In the genomic region with DNA sequence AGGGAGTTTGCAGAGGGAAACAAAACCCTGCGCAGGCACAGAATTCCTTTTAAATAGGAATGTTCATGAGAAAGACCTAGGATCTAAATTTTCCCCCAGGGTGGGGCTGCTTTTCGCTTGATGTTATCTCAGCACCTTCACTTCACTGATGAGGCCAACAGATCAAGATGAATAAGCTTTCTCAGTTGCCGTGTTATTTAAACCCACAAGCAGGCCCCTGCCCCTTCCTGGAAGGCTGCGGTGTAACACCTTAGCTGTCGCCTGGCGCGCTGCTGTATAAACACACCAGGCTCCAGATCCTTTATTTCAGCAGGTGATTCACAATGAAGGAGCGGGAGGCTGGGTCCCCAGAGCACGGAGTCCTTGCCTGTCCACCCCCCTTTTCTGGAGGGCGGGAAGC, we compare ENCODE assay signal across 9 cellular contexts.
DNase-seq lines count a peak whose midpoint lies in the region; ATAC-seq, FAIRE-seq and TF ChIP-seq lines count a peak whose summit lies in the region.
"Had no signal": no experiment of that assay in that cellular context is flagged by ENCODE, and none has a peak within 500 bp of the region (broad histone marks: within the 10 kb centered on the region; RNA-seq: fewer than 3 reads in every experiment).

No MANE protein-coding gene starts in this region.

- H3K9me3 ChIP-seq in endodermal cell (ENCODE audit: control insufficient read depth, low read length) (no peaks in the 10 kb centered on the region), uterus (no peaks in the 10 kb centered on the region), heart left ventricle (no peaks in the 10 kb centered on the region)

- H3K27me3 Mint-ChIP-seq in endodermal cell (ENCODE audit: insufficient read depth) = peaks cover 25% of the 10 kb centered on the region

- H3K27me3 ChIP-seq in endodermal cell (ENCODE audit: control insufficient read depth, insufficient read depth, low read length, poor library complexity, severe bottlenecking) (no peaks in the 10 kb centered on the region), uterus (no peaks in the 10 kb centered on the region), heart left ventricle (peaks cover 0 to 28% (median 3%) of the 10 kb centered on the region in 9 donors)

- no peak overlapping the region for H3K4me3 Mint-ChIP-seq in endodermal cell

- H3K36me3 ChIP-seq in endodermal cell (ENCODE audit: control insufficient read depth, insufficient read depth, low read length) (no peaks in the 10 kb centered on the region), uterus (no peaks in the 10 kb centered on the region), heart left ventricle (no peaks in the 10 kb centered on the region)

- H3K27ac Mint-ChIP-seq in endodermal cell = no peak overlapping the region

- H3K4me1 ChIP-seq in endodermal cell (ENCODE audit: control insufficient read depth, insufficient read depth, low read length) (peaks cover 21% of the 10 kb centered on the region), uterus (no peaks in the 10 kb centered on the region), heart left ventricle (no peaks in the 10 kb centered on the region)

- no peak for ATAC-seq in heart left ventricle

- no peaks in the 10 kb centered on the region for H3K9me3 Mint-ChIP-seq in endodermal cell

- WGBS in endodermal cell (ENCODE audit: insufficient coverage in 1 of 2, insufficient read length in 1 of 2), 2 experiments = 64 to 72% methylated on average over 6 to 10 of the region's 10 CpGs
- WGBS in heart left ventricle, 4 donors = 31 to 51% (median 40%) methylated on average over 10 of the region's 10 CpGs

- TF ChIP-seq POLR2A in uterus (IDR thresholded peaks at IDR 0.05) (no peak), GM12892 (IDR thresholded peaks at IDR 0.05; ENCODE audit: low read depth, low read length) (no peak), heart left ventricle (IDR thresholded peaks at IDR 0.05) (no peak)

- no peak overlapping the region for H3K9ac ChIP-seq in endodermal cell (ENCODE audit: extremely low read depth, low read length, poor library complexity, severe bottlenecking)

- DNase-seq in NCI-H2029 (lab: John Stamatoyannopoulos, UW) (peak; percentile 41), endodermal cell (peak; percentile 81), OCI-M1 (lab: John Stamatoyannopoulos, UW) (no peak), uterus (no peak), GM12892 (ENCODE audit: insufficient read length) (no peak), heart left ventricle (no peak)
- DNase-seq in activated CD4-positive, alpha-beta T cell treated with anti-CD3 and anti-CD28 coated beads, Interleukin-2, amount 50 U/mL, for 4 hours = peak; percentile 66 to 69
- peak; percentile 50 to 70 for DNase-seq in stimulated activated CD8-positive, alpha-beta memory T cell treated with anti-CD3 and anti-CD28 coated beads, Interleukin-2, amount 100 ng/mL, for 48 hours (ENCODE audit: low read depth in 2 of 2)
- DNase-seq: IMR-90 had no signal

- no peaks in the 10 kb centered on the region for H3K36me3 Mint-ChIP-seq in endodermal cell (ENCODE audit: low read depth)

- peak; percentile 37 for TF ChIP-seq CTCF in endodermal cell (conservative IDR thresholded peaks at IDR 0.05)
- no peak for TF ChIP-seq CTCF in uterus (IDR thresholded peaks at IDR 0.05)
- no peak for TF ChIP-seq CTCF in heart left ventricle (IDR thresholded peaks at IDR 0.05)

- H3K4me3 ChIP-seq in endodermal cell (ENCODE audit: low read length) (no peak overlapping the region), uterus (no peak overlapping the region), heart left ventricle (no peak overlapping the region)

- intact Hi-C loops in uterus (cut with DNase I; ENCODE audit: low total_unique reads) (no loop called here), heart left ventricle (cut with DNase I) (no loop called here)

- peaks cover 33% of the 10 kb centered on the region for H3K4me1 Mint-ChIP-seq in endodermal cell

- no peak for FAIRE-seq in GM12892 (lab: Jason Lieb, UNC)

- no peak overlapping the region for H3K27ac ChIP-seq in endodermal cell (ENCODE audit: low read depth, low read length)
- H3K27ac ChIP-seq in uterus = no peak overlapping the region
- H3K27ac ChIP-seq in heart left ventricle = peak overlapping the region in 1 of 12 donors; percentile 11

Comparison
In these comparisons a context has a peak if more than half of its experiments do, and no peak if none do; other contexts are left out.
1. DNase-seq: peak in NCI-H2029 (single experiment), activated CD4-positive, alpha-beta T cell treated with anti-CD3 and anti-CD28 coated beads, Interleukin-2, amount 50 U/mL, for 4 hours (2 of 2), endodermal cell (single experiment) and stimulated activated CD8-positive, alpha-beta memory T cell treated with anti-CD3 and anti-CD28 coated beads, Interleukin-2, amount 100 ng/mL, for 48 hours (2 of 2); none in OCI-M1 (single experiment), uterus (0 of 2), GM12892 (single experiment) and heart left ventricle (0 of 5).